ENCODE assay signal across 8 cellular contexts in genomic region chr19:44753932-44754742, GRCh38. TPM values are rescaled to one million over a fixed set of nuclear protein-coding genes. Genes with fewer than 3 reads are reported as not detected.
DNase-seq lines count a peak whose midpoint lies in the region; FAIRE-seq and TF ChIP-seq lines count a peak whose summit lies in the region.

No MANE protein-coding gene starts in this region.

- H3K4me3 ChIP-seq in bronchial epithelial cell (ENCODE audit: low read depth, low read length) (peak overlapping the region; percentile 29), kidney (ENCODE audit: low read length in 2 of 2) (peak overlapping the region; percentile 55 to 59)

- TF ChIP-seq CTCF in VCaP (conservative IDR thresholded peaks at IDR 0.05) (no peak), bronchial epithelial cell (IDR thresholded peaks at IDR 0.05; ENCODE audit: insufficient read depth, low read length, severe bottlenecking) (no peak), kidney (IDR thresholded peaks at IDR 0.05; ENCODE audit: borderline replicate concordance, extremely low read depth, insufficient read depth) (peak; percentile 12)

- H3K27ac ChIP-seq in VCaP (peak overlapping the region; percentile 79), kidney (ENCODE audit: low read depth in 2 of 2, low read length in 2 of 2) (peak overlapping the region; percentile 89 to 93)

- H3K9ac ChIP-seq in kidney (ENCODE audit: low read length in 2 of 2) = peak overlapping the region; percentile 38 to 79

- no peaks in the 10 kb centered on the region for H3K9me3 ChIP-seq in kidney (ENCODE audit: control insufficient read depth in 1 of 2, low read length in 2 of 2)

- DNase-seq in SKM-1 (lab: John Stamatoyannopoulos, UW; ENCODE audit: unreplicated experiment) = peak; percentile 6
- no peak for DNase-seq in SKM-1 treated with dmso at 0.1 percent for 144 hours (lab: John Stamatoyannopoulos, UW; ENCODE audit: unreplicated experiment)
- DNase-seq in Kasumi-1 (lab: John Stamatoyannopoulos, UW) = peak; percentile 50 to 62
- DNase-seq in bronchial epithelial cell (ENCODE audit: low read depth) = peak; percentile 71
- peak; percentile 99 for DNase-seq in kidney
- DNase-seq in stimulated activated CD4-positive, alpha-beta T cell treated with anti-CD3 and anti-CD28 coated beads, Interleukin-1b, Interleukin-23, amount 100 ng/mL, for 4 hours (ENCODE audit: low read depth in 2 of 2) = peak; percentile 64 to 77
- DNase-seq in NCI-H2171 treated with DMSO at 0.1 percent for 48 hours (lab: John Stamatoyannopoulos, UW) = no peak

- H3K36me3 ChIP-seq in bronchial epithelial cell (ENCODE audit: control insufficient read depth, insufficient read depth, low read length) (peaks cover 40% of the 10 kb centered on the region), kidney (ENCODE audit: control insufficient read depth in 1 of 2, insufficient read depth in 2 of 2, low read length in 2 of 2) (peaks cover 10 to 22% of the 10 kb centered on the region in 2 donors)

- intact Hi-C loops in kidney (cut with DNase I) = no loop called here

- no peaks in the 10 kb centered on the region for H3K27me3 ChIP-seq in bronchial epithelial cell (ENCODE audit: control insufficient read depth, insufficient read depth, low read length)

- FAIRE-seq in bronchial epithelial cell (lab: Jason Lieb, UNC) = no peak
- no peak for FAIRE-seq in kidney (lab: Jason Lieb, UNC)

- peaks cover 25 to 54% of the 10 kb centered on the region in 2 donors for H3K4me1 ChIP-seq in kidney (ENCODE audit: control insufficient read depth in 1 of 2, insufficient read depth in 1 of 2, low read depth in 1 of 2, low read length in 2 of 2)

RNA-seq across cellular contexts. Expression of gene BCL3, which starts 5.6 kb away (rescaled TPM):
- 2.1 and 4.7 TPM in 2 replicates for total RNA-seq in bronchial epithelial cell
- total RNA-seq in kidney = 86.8 TPM
- 23.2 TPM for polyA plus RNA-seq in kidney (ENCODE audit: insufficient read depth, low read depth, low replicate concordance)

RNA-seq across cellular contexts. Expression of gene CBLC, which starts 23.6 kb away (rescaled TPM):
- total RNA-seq in bronchial epithelial cell = 65.0 and 73.7 TPM in 2 replicates
- total RNA-seq in kidney = 11.5 TPM
- 8.2 TPM for polyA plus RNA-seq in kidney (ENCODE audit: insufficient read depth, low read depth, low replicate concordance)

RNA-seq across cellular contexts. Expression of gene BCAM, which starts 54.8 kb away (rescaled TPM):
- total RNA-seq in bronchial epithelial cell = 16.6 and 35.8 TPM in 2 replicates
- total RNA-seq in kidney = 748 TPM
- polyA plus RNA-seq in kidney (ENCODE audit: insufficient read depth, low read depth, low replicate concordance) = 671 TPM

RNA-seq across cellular contexts. Expression of gene CEACAM16, which starts 55.2 kb away (rescaled TPM):
- not detected in 2 replicates for total RNA-seq in bronchial epithelial cell
- total RNA-seq in kidney = not detected
- not detected for polyA plus RNA-seq in kidney (ENCODE audit: insufficient read depth, low read depth, low replicate concordance)

Comparison
In these comparisons a context has a peak if more than half of its experiments do, and no peak if none do; other contexts are left out.
1. DNase-seq: peak in SKM-1 (single experiment), Kasumi-1 (2 of 2), bronchial epithelial cell (single experiment), kidney (single experiment) and stimulated activated CD4-positive, alpha-beta T cell treated with anti-CD3 and anti-CD28 coated beads, Interleukin-1b, Interleukin-23, amount 100 ng/mL, for 4 hours (2 of 2); none in SKM-1 treated with dmso at 0.1 percent for 144 hours (single experiment) and NCI-H2171 treated with DMSO at 0.1 percent for 48 hours (single experiment).
2. RNA of gene BCL3, which starts 5.6 kb away (total RNA-seq): 86.8 TPM in kidney (single experiment); 2.1 to 4.7 TPM in bronchial epithelial cell; every median in the first group is over 10 times any median in the second.
3. RNA of gene BCAM, which starts 54.8 kb away (total RNA-seq): 748 TPM in kidney (single experiment); 16.6 to 35.8 TPM in bronchial epithelial cell; every median in the first group is over 10 times any median in the second.